7 cellular contexts compared by ENCODE assay signal in the genomic region with DNA sequence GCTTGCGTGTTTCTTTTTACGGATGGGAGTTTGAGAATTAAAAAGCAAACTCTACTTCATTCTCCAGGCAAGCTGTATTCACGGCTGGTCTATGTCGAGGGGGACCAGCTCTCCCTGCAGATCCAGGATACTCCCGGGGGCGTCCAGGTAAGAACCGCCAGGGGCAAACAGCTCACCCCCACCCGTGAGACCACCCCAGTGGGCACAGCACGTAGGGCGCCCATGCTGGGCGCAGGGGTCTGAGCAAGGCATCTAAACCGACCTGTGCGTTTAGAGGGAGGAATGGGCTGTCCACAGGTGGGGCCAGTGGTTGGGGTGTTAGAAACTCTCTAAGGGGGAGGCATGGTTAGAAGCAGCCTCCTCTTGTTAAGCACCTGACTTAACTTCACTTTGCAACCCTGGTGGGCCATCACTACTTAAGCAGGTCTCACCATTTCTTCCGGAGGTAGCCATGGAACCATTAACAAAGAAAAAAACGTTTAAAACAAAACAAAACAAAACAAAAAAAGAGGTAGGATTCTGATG. TPM values are rescaled to one million over a fixed set of nuclear protein-coding genes. Genes with fewer than 3 reads are reported as not detected.
A peak's percentile ranks its signal among the peaks of the same experiment; 100 is the strongest.
DNase-seq lines count a peak whose midpoint lies in the region; ATAC-seq, FAIRE-seq and TF ChIP-seq lines count a peak whose summit lies in the region.

No MANE protein-coding gene starts in this region.

- H3K27me3 Mint-ChIP-seq in activated naive CD8-positive, alpha-beta T cell treated with anti-CD3 and anti-CD28 coated beads, Interleukin-2, amount 50 U/mL, for 24 hours: peaks cover 11% of the 10 kb centered on the region
- peaks cover 5% of the 10 kb centered on the region for H3K27me3 Mint-ChIP-seq in stimulated activated naive CD8-positive, alpha-beta T cell treated with anti-CD3 and anti-CD28 coated beads, Interleukin-15, amount 100 ng/mL, for 72 hours

- no peak overlapping the region for H3K27ac Mint-ChIP-seq in activated naive CD8-positive, alpha-beta T cell treated with anti-CD3 and anti-CD28 coated beads, Interleukin-2, amount 50 U/mL, for 24 hours
- no peak overlapping the region for H3K27ac Mint-ChIP-seq in stimulated activated naive CD8-positive, alpha-beta T cell treated with anti-CD3 and anti-CD28 coated beads, Interleukin-15, amount 100 ng/mL, for 72 hours

- H3K4me1 Mint-ChIP-seq in activated naive CD8-positive, alpha-beta T cell treated with anti-CD3 and anti-CD28 coated beads, Interleukin-2, amount 50 U/mL, for 24 hours: peaks cover 12% of the 10 kb centered on the region
- H3K4me1 Mint-ChIP-seq in stimulated activated naive CD8-positive, alpha-beta T cell treated with anti-CD3 and anti-CD28 coated beads, Interleukin-15, amount 100 ng/mL, for 72 hours: peaks cover 17% of the 10 kb centered on the region

- ATAC-seq in activated naive CD8-positive, alpha-beta T cell treated with anti-CD3 and anti-CD28 coated beads, Interleukin-2, amount 50 U/mL, for 24 hours: no peak
- peak; percentile 17 for ATAC-seq in stimulated activated naive CD8-positive, alpha-beta T cell treated with anti-CD3 and anti-CD28 coated beads, Interleukin-15, amount 100 ng/mL, for 72 hours

- peak overlapping the region; percentile 72 for H3K4me3 ChIP-seq in HUES48 (ENCODE audit: low read depth, low read length)
- H3K4me3 ChIP-seq in kidney (ENCODE audit: low read length in 2 of 2): peak overlapping the region; percentile 85 to 98

- FAIRE-seq in kidney (lab: Jason Lieb, UNC): no peak

- H3K27ac ChIP-seq in HUES48 (ENCODE audit: low read depth, low read length) (no peak overlapping the region), kidney (ENCODE audit: low read depth in 2 of 2, low read length in 2 of 2) (peak overlapping the region; percentile 95)

- H3K27me3 ChIP-seq in HUES48 (ENCODE audit: control insufficient read depth, insufficient read depth, low read length): peaks cover 24% of the 10 kb centered on the region

- intact Hi-C loops in kidney (cut with DNase I): loop anchor here (10.0 kb wide), 1 partner anchor 287 kb away; no protein-coding TSS in a partner anchor

- no peaks in the 10 kb centered on the region for H3K36me3 ChIP-seq in HUES48 (ENCODE audit: control insufficient read depth, insufficient read depth, low read length)
- peaks cover 0 to 5% of the 10 kb centered on the region in 2 donors for H3K36me3 ChIP-seq in kidney (ENCODE audit: control insufficient read depth in 1 of 2, insufficient read depth in 2 of 2, low read length in 2 of 2)

- no peak overlapping the region for H3K9ac ChIP-seq in HUES48 (ENCODE audit: low read depth, low read length)
- peak overlapping the region; percentile 86 to 99 for H3K9ac ChIP-seq in kidney (ENCODE audit: low read length in 2 of 2)

- TF ChIP-seq CTCF in kidney (IDR thresholded peaks at IDR 0.05; ENCODE audit: borderline replicate concordance, extremely low read depth, insufficient read depth): no peak

- H3K9me3 ChIP-seq in HUES48 (ENCODE audit: control insufficient read depth, insufficient read depth, low read length) (no peaks in the 10 kb centered on the region), kidney (ENCODE audit: control insufficient read depth in 1 of 2, low read length in 2 of 2) (no peaks in the 10 kb centered on the region)

- H3K4me1 ChIP-seq in HUES48 (ENCODE audit: control insufficient read depth, insufficient read depth, low read length) (peaks cover 7% of the 10 kb centered on the region; the same call in 1 of the 2 replicates), kidney (ENCODE audit: control insufficient read depth in 1 of 2, insufficient read depth in 1 of 2, low read depth in 1 of 2, low read length in 2 of 2) (peaks cover 10 to 20% of the 10 kb centered on the region in 2 donors)

- DNase-seq in activated naive CD8-positive, alpha-beta T cell treated with anti-CD3 and anti-CD28 coated beads, Interleukin-2, amount 50 U/mL, for 24 hours: no peak
- DNase-seq in kidney: no peak
- DNase-seq in stimulated activated naive CD8-positive, alpha-beta T cell treated with anti-CD3 and anti-CD28 coated beads, Interleukin-15, amount 100 ng/mL, for 72 hours: no peak
- no peak for DNase-seq in mesenteric fat pad (ENCODE audit: low spot score)
- DNase-seq in NCI-H226: no peak
- DNase-seq in superior temporal gyrus (ENCODE audit: extremely low spot score): no peak

- H3K9me3 Mint-ChIP-seq in activated naive CD8-positive, alpha-beta T cell treated with anti-CD3 and anti-CD28 coated beads, Interleukin-2, amount 50 U/mL, for 24 hours: no peaks in the 10 kb centered on the region
- H3K9me3 Mint-ChIP-seq in stimulated activated naive CD8-positive, alpha-beta T cell treated with anti-CD3 and anti-CD28 coated beads, Interleukin-15, amount 100 ng/mL, for 72 hours: no peaks in the 10 kb centered on the region

- H3K4me3 Mint-ChIP-seq in activated naive CD8-positive, alpha-beta T cell treated with anti-CD3 and anti-CD28 coated beads, Interleukin-2, amount 50 U/mL, for 24 hours: peak overlapping the region; percentile 82
- H3K4me3 Mint-ChIP-seq in stimulated activated naive CD8-positive, alpha-beta T cell treated with anti-CD3 and anti-CD28 coated beads, Interleukin-15, amount 100 ng/mL, for 72 hours: peak overlapping the region; percentile 88 to 92

- peaks cover 1% of the 10 kb centered on the region for H3K36me3 Mint-ChIP-seq in activated naive CD8-positive, alpha-beta T cell treated with anti-CD3 and anti-CD28 coated beads, Interleukin-2, amount 50 U/mL, for 24 hours (ENCODE audit: low read depth)

RNA-seq across cellular contexts. Expression of a gene that starts 1.0 kb away (rescaled TPM):
- total RNA-seq in kidney (42.4 TPM), mesenteric fat pad (24.7 TPM)
- 66.6 TPM for polyA plus RNA-seq in kidney (ENCODE audit: insufficient read depth, low read depth, low replicate concordance)

RNA-seq across cellular contexts. Expression of a gene that starts 20.3 kb away (rescaled TPM):
- total RNA-seq in kidney (864 TPM), mesenteric fat pad (719 TPM)
- polyA plus RNA-seq in kidney (ENCODE audit: insufficient read depth, low read depth, low replicate concordance): 2,520 TPM
